Comparison of ENCODE assay signal across 15 cellular contexts in the genomic region with DNA sequence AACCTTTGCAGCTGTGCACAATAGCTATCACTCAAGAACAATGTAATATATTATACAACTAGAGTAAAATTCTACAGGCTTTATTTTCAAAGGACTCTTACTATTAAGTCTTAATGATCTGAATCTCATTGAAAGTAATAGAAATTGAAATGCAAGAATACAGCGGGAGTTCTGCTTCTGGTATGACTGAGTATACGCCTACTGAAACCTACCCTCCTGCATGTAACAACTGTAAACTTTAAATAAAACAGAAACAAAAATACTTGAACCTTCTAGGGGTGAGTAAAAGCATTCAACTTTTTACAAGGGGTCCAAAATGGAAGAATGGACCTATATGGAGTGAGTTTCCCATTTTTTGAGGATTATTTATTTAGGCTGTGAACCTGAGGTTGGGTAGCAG.
DNase-seq lines count a peak whose midpoint lies in the region; ATAC-seq and TF ChIP-seq lines count a peak whose summit lies in the region.
"Had no signal": no experiment of that assay in that cellular context is flagged by ENCODE, and none has a peak within 500 bp of the region (broad histone marks: within the 10 kb centered on the region; RNA-seq: fewer than 3 reads in every experiment).

No MANE protein-coding gene starts in this region.

- in situ Hi-C loops in KBM-7 (cut with MboI; ENCODE audit: low pct_unique_long_range_greater_than_20kb, low sequenced_read_pairs), result no loop called here

- POLR2A ChIA-PET in HEK293T (lab: Yijun Ruan, JAX), result no interaction called here

- DNase-seq in KBM-7 (no peak), HEK293T (ENCODE audit: extremely low spot score) (no peak), MV-4-11 (lab: John Stamatoyannopoulos, UW) (no peak), NCI-H2081 (lab: John Stamatoyannopoulos, UW) (no peak)
- DNase-seq: CD4-positive, CD25-positive, alpha-beta regulatory T cell; glutamatergic neuron; Kasumi-1; kidney glomerular epithelial cell; NCI-H2107; posterior cingulate gyrus; testis had no signal

- ATAC-seq in GM19351 (IDR thresholded peaks at IDR 0.05; ENCODE audit: unreplicated experiment) (peak; percentile 86), GM21825 (IDR thresholded peaks at IDR 0.05; ENCODE audit: unreplicated experiment) (peak; percentile 69), HG03108 (IDR thresholded peaks at IDR 0.05; ENCODE audit: unreplicated experiment) (peak; percentile 68)
- ATAC-seq: activated naive CD4-positive, alpha-beta T cell treated with anti-CD3 and anti-CD28 coated beads, Interleukin-2, amount 50 U/mL, for 72 hours had no signal

- CTCF ChIA-PET in HEK293T (lab: Yijun Ruan, JAX), result interaction anchor here (0.6 to 0.8 kb wide), 2 partner anchors 54 to 72 kb away, joined by 3 read pairs; partner anchors contain the start of gene PLRG1

TF ChIP-seq in HEK293T, 16 proteins besides CTCF, POLR2A, EP300 and RAD21:
- TF ChIP-seq ELF4 (IDR thresholded peaks at IDR 0.05), result no peak
- TF ChIP-seq FOXK2 (IDR thresholded peaks at IDR 0.05), result no peak
- TF ChIP-seq ZNF384 (IDR thresholded peaks at IDR 0.05), result no peak
- no peak for TF ChIP-seq CTBP1 (IDR thresholded peaks at IDR 0.05; ENCODE audit: borderline replicate concordance)
- TF ChIP-seq NFRKB (IDR thresholded peaks at IDR 0.05), result no peak
- TF ChIP-seq LEF1 (IDR thresholded peaks at IDR 0.05; ENCODE audit: borderline replicate concordance), result no peak
